In the genomic region with DNA sequence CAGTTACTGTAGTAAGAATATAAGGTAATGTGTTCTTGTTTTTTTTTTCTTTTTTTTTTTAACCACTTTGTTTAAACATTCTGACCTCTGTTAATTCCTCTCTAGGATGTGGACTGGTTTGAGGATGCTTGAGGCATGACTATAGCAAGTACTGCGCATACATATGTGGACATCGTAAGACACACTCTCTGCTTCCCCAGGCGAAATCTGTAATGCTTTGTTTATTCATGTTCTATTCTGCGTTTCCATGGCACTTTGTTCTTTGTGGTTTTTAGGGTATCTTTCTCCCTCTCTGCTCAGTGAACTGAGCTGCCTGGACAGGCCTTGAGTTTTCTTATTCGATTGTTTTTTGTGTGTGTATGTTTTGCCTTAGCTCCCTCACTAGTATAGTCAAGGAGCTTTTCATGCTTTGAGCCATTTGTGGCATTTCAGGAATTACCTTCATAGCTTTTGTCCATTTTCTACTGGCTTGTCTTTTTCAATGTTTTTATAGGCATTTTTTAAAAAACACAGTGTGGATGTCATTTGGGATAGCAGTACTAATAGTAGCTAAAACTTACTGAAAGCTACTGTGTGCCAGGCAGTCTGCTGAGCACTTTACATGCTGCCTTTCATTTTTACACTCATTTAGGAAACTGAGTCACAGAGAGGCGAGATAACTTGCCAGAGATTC, we compare ENCODE assay signal across 10 cellular contexts. TPM values are rescaled to one million over a fixed set of nuclear protein-coding genes. Genes with fewer than 3 reads are reported as not detected.
A peak's percentile ranks its signal among the peaks of the same experiment; 100 is the strongest.
DNase-seq lines count a peak whose midpoint lies in the region; ATAC-seq and TF ChIP-seq lines count a peak whose summit lies in the region.
"Had no signal": no experiment of that assay in that cellular context is flagged by ENCODE, and none has a peak within 500 bp of the region (broad histone marks: within the 10 kb centered on the region; RNA-seq: fewer than 3 reads in every experiment).

No MANE protein-coding gene starts in this region.

- no peak overlapping the region for H3K27ac Mint-ChIP-seq in WTC11
- H3K27ac Mint-ChIP-seq: activated naive CD8-positive, alpha-beta T cell treated with anti-CD3 and anti-CD28 coated beads, Interleukin-2, amount 10 ng/mL, durations not matched to agents 7 days and 5 days had no signal

- peaks cover 33% of the 10 kb centered on the region for H3K4me1 Mint-ChIP-seq in WTC11

- ATAC-seq in WTC11 = no peak
- no peak for ATAC-seq in GM18858 (IDR thresholded peaks at IDR 0.05; ENCODE audit: unreplicated experiment)

- H3K36me3 Mint-ChIP-seq in WTC11 = no peaks in the 10 kb centered on the region
- H3K36me3 Mint-ChIP-seq: activated naive CD8-positive, alpha-beta T cell treated with anti-CD3 and anti-CD28 coated beads, Interleukin-2, amount 10 ng/mL, durations not matched to agents 7 days and 5 days had no signal

- DNase-seq in HCEC 1CT = peak; percentile 99
- no peak for DNase-seq in WTC11 (ENCODE audit: low spot score)
- DNase-seq in foreskin melanocyte = peak; percentile 96
- DNase-seq in smooth muscle cell of the brain vasculature (ENCODE audit: low read depth, low spot score) = peak; percentile 83
- DNase-seq in KBM-7 = no peak
- DNase-seq in NCI-H446 treated with DMSO at 0.1 percent for 48 hours (lab: John Stamatoyannopoulos, UW) = no peak
- DNase-seq: activated naive CD8-positive, alpha-beta T cell treated with anti-CD3 and anti-CD28 coated beads, Interleukin-2, amount 10 ng/mL, durations not matched to agents 7 days and 5 days; NCI-H1092 treated with DMSO at 0.1 percent for 48 hours had no signal

- no peak for TF ChIP-seq CTCF in WTC11 (IDR thresholded peaks at IDR 0.05)

- peaks cover 49% of the 10 kb centered on the region for H3K27me3 Mint-ChIP-seq in WTC11 (ENCODE audit: low read depth)

- H3K9me3 Mint-ChIP-seq in WTC11 = no peaks in the 10 kb centered on the region; the same call in 1 of the 2 replicates
- H3K9me3 Mint-ChIP-seq: activated naive CD8-positive, alpha-beta T cell treated with anti-CD3 and anti-CD28 coated beads, Interleukin-2, amount 10 ng/mL, durations not matched to agents 7 days and 5 days had no signal

- POLR2A ChIA-PET in WTC11 (lab: Charles Lee) = no interaction called here

- in situ Hi-C loops in KBM-7 (cut with MboI; ENCODE audit: low pct_unique_long_range_greater_than_20kb, low sequenced_read_pairs) = no loop called here

- CTCF ChIA-PET in WTC11 (lab: Charles Lee) = no interaction called here

- H3K4me3 Mint-ChIP-seq in WTC11 = peak overlapping the region; percentile 85; the same call in 1 of the 2 replicates
- H3K4me3 Mint-ChIP-seq: activated naive CD8-positive, alpha-beta T cell treated with anti-CD3 and anti-CD28 coated beads, Interleukin-2, amount 10 ng/mL, durations not matched to agents 7 days and 5 days had no signal

TF ChIP-seq in WTC11, 78 proteins besides CTCF, POLR2A, EP300 and RAD21:
- TF ChIP-seq ZNF396 (CRISPR knock-in tag; IDR thresholded peaks at IDR 0.05; ENCODE audit: borderline replicate concordance) (no peak), NR2C2 (CRISPR knock-in tag; IDR thresholded peaks at IDR 0.05) (no peak), MXD4 (CRISPR knock-in tag; IDR thresholded peaks at IDR 0.05; ENCODE audit: borderline replicate concordance) (no peak), JAZF1 (CRISPR knock-in tag; IDR thresholded peaks at IDR 0.05) (no peak), ESRRA (CRISPR knock-in tag; IDR thresholded peaks at IDR 0.05; ENCODE audit: borderline replicate concordance) (no peak), ZNF263 (CRISPR knock-in tag; IDR thresholded peaks at IDR 0.05; ENCODE audit: low read depth) (no peak), HMGA2 (CRISPR knock-in tag; IDR thresholded peaks at IDR 0.05) (no peak), IRF2 (CRISPR knock-in tag; IDR thresholded peaks at IDR 0.05; ENCODE audit: borderline replicate concordance, low read depth) (no peak)
- TF ChIP-seq, protein P1, sequence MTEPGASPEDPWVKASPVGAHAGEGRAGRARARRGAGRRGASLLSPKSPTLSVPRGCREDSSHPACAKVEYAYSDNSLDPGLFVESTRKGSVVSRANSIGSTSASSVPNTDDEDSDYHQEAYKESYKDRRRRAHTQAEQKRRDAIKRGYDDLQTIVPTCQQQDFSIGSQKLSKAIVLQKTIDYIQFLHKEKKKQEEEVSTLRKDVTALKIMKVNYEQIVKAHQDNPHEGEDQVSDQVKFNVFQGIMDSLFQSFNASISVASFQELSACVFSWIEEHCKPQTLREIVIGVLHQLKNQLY (CRISPR knock-in tag; IDR thresholded peaks at IDR 0.05) = no peak
- TF ChIP-seq, protein P2, sequence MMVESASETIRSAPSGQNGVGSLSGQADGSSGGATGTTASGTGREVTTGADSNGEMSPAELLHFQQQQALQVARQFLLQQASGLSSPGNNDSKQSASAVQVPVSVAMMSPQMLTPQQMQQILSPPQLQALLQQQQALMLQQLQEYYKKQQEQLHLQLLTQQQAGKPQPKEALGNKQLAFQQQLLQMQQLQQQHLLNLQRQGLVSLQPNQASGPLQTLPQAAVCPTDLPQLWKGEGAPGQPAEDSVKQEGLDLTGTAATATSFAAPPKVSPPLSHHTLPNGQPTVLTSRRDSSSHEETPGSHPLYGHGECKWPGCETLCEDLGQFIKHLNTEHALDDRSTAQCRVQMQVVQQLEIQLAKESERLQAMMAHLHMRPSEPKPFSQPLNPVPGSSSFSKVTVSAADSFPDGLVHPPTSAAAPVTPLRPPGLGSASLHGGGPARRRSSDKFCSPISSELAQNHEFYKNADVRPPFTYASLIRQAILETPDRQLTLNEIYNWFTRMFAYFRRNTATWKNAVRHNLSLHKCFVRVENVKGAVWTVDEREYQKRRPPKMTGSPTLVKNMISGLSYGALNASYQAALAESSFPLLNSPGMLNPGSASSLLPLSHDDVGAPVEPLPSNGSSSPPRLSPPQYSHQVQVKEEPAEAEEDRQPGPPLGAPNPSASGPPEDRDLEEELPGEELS (CRISPR knock-in tag; IDR thresholded peaks at IDR 0.05) = no peak
- TF ChIP-seq, protein P3, sequence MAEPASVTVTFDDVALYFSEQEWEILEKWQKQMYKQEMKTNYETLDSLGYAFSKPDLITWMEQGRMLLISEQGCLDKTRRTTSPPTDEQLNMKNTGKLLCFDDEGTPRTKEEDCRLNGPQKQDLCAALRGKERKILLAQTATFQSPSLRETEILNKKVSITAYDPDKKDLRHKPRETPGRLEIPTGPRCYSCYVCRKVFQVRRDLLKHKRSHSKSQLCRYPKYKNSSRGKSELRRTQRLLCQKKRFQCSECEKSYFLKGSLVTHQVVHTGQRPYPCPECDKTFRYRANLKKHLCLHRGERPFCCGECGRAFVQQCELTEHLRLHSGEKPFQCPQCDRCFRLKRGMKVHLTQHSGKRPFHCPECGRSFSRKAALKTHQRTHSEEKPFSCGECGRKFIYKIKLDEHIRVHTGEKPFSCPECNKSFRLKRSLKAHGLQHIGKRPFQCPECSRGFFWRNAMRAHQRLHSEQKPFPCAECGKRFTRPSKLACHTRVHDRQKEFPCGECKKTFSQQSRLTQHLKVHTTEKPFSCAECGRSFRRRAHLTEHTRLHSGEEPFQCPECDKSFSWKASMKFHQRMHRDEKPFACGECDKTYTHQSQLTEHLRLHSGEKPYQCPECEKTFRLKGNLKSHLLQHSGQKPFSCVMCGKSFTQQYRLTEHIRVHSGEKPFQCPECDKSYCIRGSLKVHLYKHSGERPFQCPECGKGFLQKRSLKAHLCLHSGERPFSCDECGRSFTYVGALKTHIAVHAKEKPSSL (CRISPR knock-in tag; conservative IDR thresholded peaks at IDR 0.05) = no peak
- TF ChIP-seq, protein P4, sequence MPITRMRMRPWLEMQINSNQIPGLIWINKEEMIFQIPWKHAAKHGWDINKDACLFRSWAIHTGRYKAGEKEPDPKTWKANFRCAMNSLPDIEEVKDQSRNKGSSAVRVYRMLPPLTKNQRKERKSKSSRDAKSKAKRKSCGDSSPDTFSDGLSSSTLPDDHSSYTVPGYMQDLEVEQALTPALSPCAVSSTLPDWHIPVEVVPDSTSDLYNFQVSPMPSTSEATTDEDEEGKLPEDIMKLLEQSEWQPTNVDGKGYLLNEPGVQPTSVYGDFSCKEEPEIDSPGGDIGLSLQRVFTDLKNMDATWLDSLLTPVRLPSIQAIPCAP (CRISPR knock-in tag; IDR thresholded peaks at IDR 0.05) = no peak
- TF ChIP-seq, protein P5, sequence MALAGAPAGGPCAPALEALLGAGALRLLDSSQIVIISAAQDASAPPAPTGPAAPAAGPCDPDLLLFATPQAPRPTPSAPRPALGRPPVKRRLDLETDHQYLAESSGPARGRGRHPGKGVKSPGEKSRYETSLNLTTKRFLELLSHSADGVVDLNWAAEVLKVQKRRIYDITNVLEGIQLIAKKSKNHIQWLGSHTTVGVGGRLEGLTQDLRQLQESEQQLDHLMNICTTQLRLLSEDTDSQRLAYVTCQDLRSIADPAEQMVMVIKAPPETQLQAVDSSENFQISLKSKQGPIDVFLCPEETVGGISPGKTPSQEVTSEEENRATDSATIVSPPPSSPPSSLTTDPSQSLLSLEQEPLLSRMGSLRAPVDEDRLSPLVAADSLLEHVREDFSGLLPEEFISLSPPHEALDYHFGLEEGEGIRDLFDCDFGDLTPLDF (CRISPR knock-in tag; IDR thresholded peaks at IDR 0.05) = no peak

RNA-seq across cellular contexts. Expression of a gene that starts 1.9 kb away (rescaled TPM):
- total RNA-seq in WTC11 (2021) = 31.1 to 44.4 TPM (median 32.6 TPM) in 3 replicates
- total RNA-seq: T-helper 2 cell treated with Interferon-gamma antibody and Interleukin-4, amounts not matched to agents 100 ng/mL and 5 ng/mL, for 36 hours had no signal

Comparison
In these comparisons a context has a peak if more than half of its experiments do, and no peak if none do; other contexts are left out.
1. DNase-seq: peak in HCEC 1CT (single experiment), foreskin melanocyte (single experiment) and smooth muscle cell of the brain vasculature (single experiment); none in WTC11 (single experiment), KBM-7 (single experiment) and NCI-H446 treated with DMSO at 0.1 percent for 48 hours (single experiment).